1 cellular context compared by ENCODE assay signal in genomic region chr2:130300970-130301348, GRCh38.
TF ChIP-seq lines count a peak whose summit lies in the region.

No MANE protein-coding gene starts in this region.

TF ChIP-seq in GM23338, 12 proteins besides CTCF, POLR2A, EP300 and RAD21:
- no peak for TF ChIP-seq REST (IDR thresholded peaks at IDR 0.05; ENCODE audit: unreplicated experiment)
- TF ChIP-seq EZH2 (IDR thresholded peaks at IDR 0.05; ENCODE audit: low read depth, unreplicated experiment), result no peak
- TF ChIP-seq STAT1 (IDR thresholded peaks at IDR 0.05; ENCODE audit: unreplicated experiment), result no peak
- no peak for TF ChIP-seq ETS1 (IDR thresholded peaks at IDR 0.05)
- TF ChIP-seq NANOG (IDR thresholded peaks at IDR 0.05; ENCODE audit: borderline replicate concordance), result no peak
- no peak for TF ChIP-seq JUNB (IDR thresholded peaks at IDR 0.05; ENCODE audit: unreplicated experiment)
- no peak for TF ChIP-seq EZH2phosphoT487 (IDR thresholded peaks at IDR 0.05; ENCODE audit: unreplicated experiment)
- no peak for TF ChIP-seq ZNF331 (CRISPR knock-in tag; IDR thresholded peaks at IDR 0.05; ENCODE audit: low read depth)
- no peak for TF ChIP-seq CREB1 (CRISPR knock-in tag; IDR thresholded peaks at IDR 0.05; ENCODE audit: low read depth)
- TF ChIP-seq ZNF462 (CRISPR knock-in tag; IDR thresholded peaks at IDR 0.05), result no peak
- TF ChIP-seq ZNF114 (CRISPR knock-in tag; IDR thresholded peaks at IDR 0.05), result no peak
- no peak for TF ChIP-seq POLR2AphosphoS5 (IDR thresholded peaks at IDR 0.05; ENCODE audit: low read depth)
